ENCODE assay signal across 20 cellular contexts in the genomic region with DNA sequence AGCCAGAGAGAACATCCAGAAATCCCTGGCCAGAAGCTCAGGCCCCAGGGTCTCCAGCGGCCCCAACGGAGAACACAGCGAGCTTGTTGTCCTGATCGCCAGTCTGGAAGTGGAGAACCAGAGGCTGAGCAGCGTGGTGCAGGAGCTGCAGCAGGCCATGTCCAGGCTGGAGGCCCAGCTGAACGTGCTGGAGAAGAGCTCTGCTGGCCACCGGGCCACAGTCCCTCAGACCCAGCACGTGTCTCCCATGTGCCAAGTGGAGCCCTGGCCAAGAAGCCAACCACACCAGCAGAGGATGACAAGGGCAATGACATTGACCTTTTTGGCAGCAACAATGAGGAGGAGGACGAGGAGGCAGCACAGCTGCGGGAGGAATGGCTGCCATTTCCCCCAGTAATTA. TPM values are rescaled to one million over a fixed set of nuclear protein-coding genes. Genes with fewer than 3 reads are reported as not detected.
DNase-seq lines count a peak whose midpoint lies in the region; ATAC-seq, FAIRE-seq and TF ChIP-seq lines count a peak whose summit lies in the region.
"Had no signal": no experiment of that assay in that cellular context is flagged by ENCODE, and none has a peak within 500 bp of the region (broad histone marks: within the 10 kb centered on the region; RNA-seq: fewer than 3 reads in every experiment).

No MANE protein-coding gene starts in this region.

- FAIRE-seq in K562 (lab: Jason Lieb, UNC) = no peak
- FAIRE-seq: GM19239, H1 had no signal

- H3K4me2 ChIP-seq in K562 (ENCODE audit: insufficient read depth, low read length) = no peak overlapping the region; the same call in 1 of the 2 replicates

- H3K9ac ChIP-seq in K562 (ENCODE audit: insufficient read depth in 1 of 2, low read depth in 2 of 2, low read length in 2 of 2) (peak overlapping the region in 1 of 2 experiments; percentile 58; a peak in 2 of 4 replicates), liver (ENCODE audit: low read depth in 1 of 2, low read length in 2 of 2) (no peak overlapping the region), skeletal muscle tissue (ENCODE audit: low read depth in 1 of 3, low read length in 3 of 3) (peak overlapping the region in 1 of 3 donors; percentile 9)

- H3K4me3 ChIP-seq in K562 (no peak overlapping the region), liver (ENCODE audit: low read depth in 1 of 3, low read length in 3 of 3) (no peak overlapping the region), skeletal muscle tissue (ENCODE audit: low read length in 3 of 3) (peak overlapping the region in 1 of 3 donors; percentile 35), tibial artery (no peak overlapping the region)
- H3K4me3 ChIP-seq: SJCRH30 had no signal

- intact Hi-C loops in K562 (cut with micrococcal nuclease) (no loop called here), left cardiac atrium (cut with DNase I) (no loop called here), tibial artery (cut with DNase I; ENCODE audit: low total_unique reads) (loop anchor here (5.0 kb wide), 1 partner anchor 148 kb away; no protein-coding TSS in a partner anchor)

- H3K9me1 ChIP-seq in K562 (ENCODE audit: control insufficient read depth, insufficient read depth, low read length) = no peaks in the 10 kb centered on the region

- no peak for ATAC-seq in K562
- peak; percentile 76 to 78 for ATAC-seq in left cardiac atrium

- CTCF ChIA-PET in K562 (lab: Yijun Ruan, JAX; ENCODE audit: low intra/inter-chr PET ratio) = no interaction called here

- H3K4me1 ChIP-seq in K562 (replicated peaks in 1 of 2; ENCODE audit: control insufficient read depth in 2 of 2, insufficient read depth in 2 of 2, low read length in 2 of 2) (peaks cover 0 to 6% of the 10 kb centered on the region in 2 experiments; a peak in 3 of 5 replicates), liver (ENCODE audit: control insufficient read depth in 4 of 4, insufficient read depth in 4 of 4, low read length in 3 of 4) (peaks cover 0 to 6% (median 0%) of the 10 kb centered on the region in 4 donors), skeletal muscle tissue (ENCODE audit: control insufficient read depth in 3 of 3, insufficient read depth in 3 of 3, low read length in 3 of 3) (peaks cover 0 to 22% (median 7%) of the 10 kb centered on the region in 3 donors), tibial artery (no peaks in the 10 kb centered on the region)
- H3K4me1 ChIP-seq: SJCRH30 had no signal

- BruUV-seq in K562 (replicated peaks; lab: Mats Ljungman, UMichigan) = no TSS peak

- TF ChIP-seq POLR2A in K562 (conservative IDR thresholded peaks at IDR 0.05) = no peak

- H3K36me3 ChIP-seq in K562 (ENCODE audit: control insufficient read depth, insufficient read depth, low read length) (no peaks in the 10 kb centered on the region), liver (ENCODE audit: control insufficient read depth in 4 of 4, insufficient read depth in 3 of 4, low read depth in 1 of 4, low read length in 3 of 4) (no peaks in the 10 kb centered on the region), skeletal muscle tissue (ENCODE audit: control insufficient read depth in 3 of 3, insufficient read depth in 3 of 3, low read length in 3 of 3) (no peaks in the 10 kb centered on the region), tibial artery (no peaks in the 10 kb centered on the region)
- H3K36me3 ChIP-seq: SJCRH30 had no signal

- H3K79me2 ChIP-seq in K562 (ENCODE audit: control insufficient read depth, insufficient read depth, low read length) = no peaks in the 10 kb centered on the region

- H4K20me1 ChIP-seq in K562 (replicated peaks; ENCODE audit: control insufficient read depth, insufficient read depth, low read length) = no peaks in the 10 kb centered on the region

- H3K27ac ChIP-seq in K562 (ENCODE audit: extremely low read depth, low read depth, low read length) (no peak overlapping the region), liver (ENCODE audit: low read depth in 1 of 2, low read length in 2 of 2) (no peak overlapping the region), skeletal muscle tissue (ENCODE audit: low read depth, low read length) (peak overlapping the region; percentile 25), tibial artery (no peak overlapping the region)
- H3K27ac ChIP-seq: SJCRH30 had no signal

- POLR2A ChIA-PET in K562 (lab: Yijun Ruan, JAX) = interaction anchor here (0.6 kb wide), 2 partner anchors 98 to 202 kb away, joined by 3 to 5 read pairs; no protein-coding TSS in a partner anchor

- no peak for TF ChIP-seq CTCF in K562 (IDR thresholded peaks at IDR 0.05 in 2 of 3, conservative IDR thresholded peaks at IDR 0.05 in 1 of 3; ENCODE audit: insufficient read depth in 2 of 3, low read depth in 1 of 3, low read length in 3 of 3)
- no peak for TF ChIP-seq CTCF in liver (IDR thresholded peaks at IDR 0.05; ENCODE audit: low read depth, low read length, missing input control)
- no peak for TF ChIP-seq CTCF in tibial artery (IDR thresholded peaks at IDR 0.05)

- TF ChIP-seq RAD21 in K562 (CRISPR knock-in tag; conservative IDR thresholded peaks at IDR 0.05 in 1 of 2, IDR thresholded peaks at IDR 0.05 in 1 of 2) (no peak), liver (IDR thresholded peaks at IDR 0.05) (no peak)

- no peak for TF ChIP-seq EP300 in K562 (IDR thresholded peaks at IDR 0.05; ENCODE audit: low read length)

- H3K27me3 ChIP-seq in K562 (ENCODE audit: control insufficient read depth in 2 of 2, insufficient read depth in 2 of 2, low read length in 2 of 2) = peaks cover 28 to 56% of the 10 kb centered on the region in 2 experiments
- peaks cover 0 to 4% (median 1%) of the 10 kb centered on the region in 4 donors for H3K27me3 ChIP-seq in liver (ENCODE audit: control insufficient read depth in 4 of 4, insufficient read depth in 4 of 4, low read length in 3 of 4)
- peaks cover 0 to 3% (median 0%) of the 10 kb centered on the region in 3 donors for H3K27me3 ChIP-seq in skeletal muscle tissue (ENCODE audit: control insufficient read depth in 3 of 3, insufficient read depth in 3 of 3, low read length in 3 of 3)
- peaks cover 0 to 44% of the 10 kb centered on the region in 2 donors for H3K27me3 ChIP-seq in tibial artery

- 17% methylated on average over 9 of the region's 10 CpGs for WGBS in K562 (ENCODE audit: insufficient coverage, low coverage, missing lambda C conversion rate)
- 57% methylated on average over 10 of the region's 10 CpGs for WGBS in liver

- in situ Hi-C loops in K562 (cut with MboI) = no loop called here

- DNase-seq in K562 (ENCODE audit: extremely low read depth in 1 of 4, low spot score in 3 of 4) = no peak
- DNase-seq in left cardiac atrium = no peak
- DNase-seq in ureter (ENCODE audit: low spot score) = no peak
- no peak for DNase-seq in tibial artery
- no peak for DNase-seq in NCI-H345 (lab: John Stamatoyannopoulos, UW)
- DNase-seq: COR-L47, DMS153, EL, Karpas-422, NCI-H1105, NCI-H1694 treated with DMSO at 0.1 percent for 48 hours, NCI-H226, OCI-M1, RPMI8226, SJCRH30 had no signal

- peak overlapping the region; percentile 25 for H2AFZ ChIP-seq in K562 (ENCODE audit: low read depth, low read length)

- H3K9me3 ChIP-seq in K562 (replicated peaks; ENCODE audit: control insufficient read depth, insufficient read depth, low read depth, low read length) = no peaks in the 10 kb centered on the region
- H3K9me3 ChIP-seq in liver (ENCODE audit: control insufficient read depth in 4 of 4, low read length in 3 of 4) = no peaks in the 10 kb centered on the region
- no peaks in the 10 kb centered on the region for H3K9me3 ChIP-seq in skeletal muscle tissue (ENCODE audit: control insufficient read depth in 3 of 3, low read length in 3 of 3)
- no peaks in the 10 kb centered on the region for H3K9me3 ChIP-seq in tibial artery
- H3K9me3 ChIP-seq: SJCRH30 had no signal

RNA-seq across cellular contexts. Expression of a gene that starts 20.6 kb away (rescaled TPM):
- not detected in 2 replicates for total RNA-seq in K562 (2011; cell fraction: chromatin; rRNA removed; ENCODE audit: low replicate concordance)
- total RNA-seq in K562 (2011; cell fraction: nucleolus; rRNA removed) = not detected in 2 replicates
- total RNA-seq in K562 (2011; cell fraction: nucleoplasm; rRNA removed) = not detected in 2 replicates
- not detected in 2 replicates for total RNA-seq in K562 (2014; rRNA removed)
- total RNA-seq in K562 (2014; rRNA removed; fragmentation: Illumina TruSeq; extraction: Trizol) = not detected in 2 replicates
- not detected in 2 replicates for total RNA-seq in K562 (2015; rRNA removed; fragmentation: Illumina TruSeq; extraction: Trizol)
- not detected in 2 replicates for total RNA-seq in K562 (2021)
- polyA plus RNA-seq in K562 (2011; rRNA removed) = not detected in 2 replicates
- polyA plus RNA-seq in K562 (2011; cell fraction: cytosol; rRNA removed) = not detected in 2 replicates
- not detected in 2 replicates for polyA plus RNA-seq in K562 (2011; cell fraction: nucleus; rRNA removed)
- not detected in 2 replicates for polyA plus RNA-seq in K562 (2012)
- polyA plus RNA-seq in K562 (2014; fragmentation: Illumina TruSeq; extraction: Trizol) = not detected in 2 replicates
- polyA plus RNA-seq in K562 (2014; fragmentation: Nextera tagmentation; extraction: Ambion mirVana) = not detected
- polyA plus RNA-seq in K562 (2014; rRNA removed) = not detected in 2 replicates
- not detected in 2 replicates for polyA minus RNA-seq in K562 (2011; rRNA and poly(A)+ RNA removed)
- not detected in 2 replicates for polyA minus RNA-seq in K562 (2011; cell fraction: cytosol; rRNA and poly(A)+ RNA removed)
- polyA minus RNA-seq in K562 (2011; cell fraction: nucleus; rRNA and poly(A)+ RNA removed) = not detected in 2 replicates
- not detected for total RNA-seq in left cardiac atrium
- not detected for total RNA-seq in liver
- polyA plus RNA-seq in liver = not detected
- not detected for total RNA-seq in skeletal muscle tissue
- not detected for total RNA-seq in ureter
- total RNA-seq: H1, SJCRH30 had no signal
- polyA plus RNA-seq: CD14-positive monocyte, H1 had no signal

RNA-seq across cellular contexts. Expression of a gene that starts 39.0 kb away (rescaled TPM):
- not detected in 2 replicates for total RNA-seq in K562 (2011; cell fraction: chromatin; rRNA removed; ENCODE audit: low replicate concordance)
- not detected in 2 replicates for total RNA-seq in K562 (2011; cell fraction: nucleolus; rRNA removed)
- total RNA-seq in K562 (2011; cell fraction: nucleoplasm; rRNA removed) = not detected in 2 replicates
- not detected in 2 replicates for total RNA-seq in K562 (2014; rRNA removed)
- total RNA-seq in K562 (2014; rRNA removed; fragmentation: Illumina TruSeq; extraction: Trizol) = not detected in 2 replicates
- total RNA-seq in K562 (2015; rRNA removed; fragmentation: Illumina TruSeq; extraction: Trizol) = not detected in 2 replicates
- not detected in 2 replicates for total RNA-seq in K562 (2021)
- polyA plus RNA-seq in K562 (2011; rRNA removed) = not detected in 2 replicates
- not detected in 2 replicates for polyA plus RNA-seq in K562 (2011; cell fraction: cytosol; rRNA removed)
- polyA plus RNA-seq in K562 (2011; cell fraction: nucleus; rRNA removed) = not detected in 2 replicates
- polyA plus RNA-seq in K562 (2012) = not detected in 2 replicates
- polyA plus RNA-seq in K562 (2014; fragmentation: Illumina TruSeq; extraction: Trizol) = not detected in 2 replicates
- not detected for polyA plus RNA-seq in K562 (2014; fragmentation: Nextera tagmentation; extraction: Ambion mirVana)
- not detected in 2 replicates for polyA plus RNA-seq in K562 (2014; rRNA removed)
- polyA minus RNA-seq in K562 (2011; rRNA and poly(A)+ RNA removed) = not detected in 2 replicates
- not detected in 2 replicates for polyA minus RNA-seq in K562 (2011; cell fraction: cytosol; rRNA and poly(A)+ RNA removed)
- polyA minus RNA-seq in K562 (2011; cell fraction: nucleus; rRNA and poly(A)+ RNA removed) = not detected in 2 replicates
- total RNA-seq in left cardiac atrium = not detected
- total RNA-seq in liver = under 1 TPM in 1 of 2 donors, not detected in 1; 0.33 TPM
- polyA plus RNA-seq in liver = not detected
- not detected for total RNA-seq in skeletal muscle tissue
- 1.4 TPM for total RNA-seq in ureter
- total RNA-seq: H1, SJCRH30 had no signal
- polyA plus RNA-seq: CD14-positive monocyte, H1 had no signal

RNA-seq across cellular contexts. Expression of a gene that starts 45.6 kb away (rescaled TPM):
- 77.0 and 104 TPM in 2 replicates for total RNA-seq in K562 (2011; cell fraction: chromatin; rRNA removed; ENCODE audit: low replicate concordance)
- total RNA-seq in K562 (2011; cell fraction: nucleolus; rRNA removed) = 49.2 and 49.6 TPM in 2 replicates
- total RNA-seq in K562 (2011; cell fraction: nucleoplasm; rRNA removed) = 50.6 and 77.9 TPM in 2 replicates
- 51.4 and 59.4 TPM in 2 replicates for total RNA-seq in K562 (2014; rRNA removed)
- total RNA-seq in K562 (2014; rRNA removed; fragmentation: Illumina TruSeq; extraction: Trizol) = 25.0 and 35.2 TPM in 2 replicates
- total RNA-seq in K562 (2015; rRNA removed; fragmentation: Illumina TruSeq; extraction: Trizol) = 28.2 and 29.9 TPM in 2 replicates
- total RNA-seq in K562 (2021) = 78.1 and 97.9 TPM in 2 replicates
- 25.2 and 37.0 TPM in 2 replicates for polyA plus RNA-seq in K562 (2011; rRNA removed)
- 28.9 and 42.0 TPM in 2 replicates for polyA plus RNA-seq in K562 (2011; cell fraction: cytosol; rRNA removed)
- polyA plus RNA-seq in K562 (2011; cell fraction: nucleus; rRNA removed) = 66.5 and 106 TPM in 2 replicates
- 39.2 and 41.6 TPM in 2 replicates for polyA plus RNA-seq in K562 (2012)
- polyA plus RNA-seq in K562 (2014; fragmentation: Illumina TruSeq; extraction: Trizol) = 40.9 and 52.0 TPM in 2 replicates
- 1 to 10 TPM; 1.1 to 3.3 TPM for polyA plus RNA-seq in K562 (2014; fragmentation: Nextera tagmentation; extraction: Ambion mirVana)
- 41.9 and 46.4 TPM in 2 replicates for polyA plus RNA-seq in K562 (2014; rRNA removed)
- 31.3 and 39.8 TPM in 2 replicates for polyA minus RNA-seq in K562 (2011; rRNA and poly(A)+ RNA removed)
- polyA minus RNA-seq in K562 (2011; cell fraction: cytosol; rRNA and poly(A)+ RNA removed) = 62.3 and 71.7 TPM in 2 replicates
- 29.8 and 46.9 TPM in 2 replicates for polyA minus RNA-seq in K562 (2011; cell fraction: nucleus; rRNA and poly(A)+ RNA removed)
- 10 to 100 TPM; 15.4 to 16.7 TPM for total RNA-seq in left cardiac atrium
- 10 to 100 TPM in 1 of 2 donors, 1 to 10 TPM in 1; 5.4 to 34.4 TPM for total RNA-seq in liver
- 1 to 10 TPM; 2.4 to 4.1 TPM for polyA plus RNA-seq in liver
- total RNA-seq in skeletal muscle tissue = 6.8 TPM
- 14.4 TPM for total RNA-seq in ureter
